In the genomic region with DNA sequence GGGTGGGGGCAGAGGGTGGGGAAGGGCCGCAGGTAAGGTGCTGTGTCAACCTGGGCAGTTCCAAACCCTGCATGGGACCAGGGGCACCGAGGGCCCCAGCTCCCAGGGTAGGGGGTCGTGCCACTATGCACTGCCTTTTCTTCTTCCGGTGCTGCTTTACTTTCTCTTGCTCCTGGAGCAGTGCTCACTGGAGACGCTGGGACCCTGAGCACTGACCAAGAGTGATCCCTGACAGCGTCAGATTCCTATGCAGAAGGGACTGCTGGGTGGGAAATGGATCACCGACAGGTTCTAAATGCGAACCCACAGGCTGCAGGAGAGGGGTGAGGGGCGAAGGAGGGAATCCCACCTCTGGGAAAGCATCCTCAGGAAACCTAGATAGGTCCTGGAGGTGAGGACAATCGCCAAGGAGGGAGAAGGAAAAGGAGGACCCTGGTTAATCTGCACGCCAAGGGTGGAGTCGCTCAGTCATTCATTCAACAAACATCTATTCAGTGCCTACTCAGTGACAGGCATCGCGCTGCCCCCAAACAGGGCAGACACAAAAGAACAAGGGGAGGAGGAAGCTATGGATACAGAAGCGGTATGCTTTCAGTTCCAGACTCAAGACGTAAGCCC, we compare ENCODE assay signal across 8 cellular contexts.
DNase-seq lines count a peak whose midpoint lies in the region; ATAC-seq and TF ChIP-seq lines count a peak whose summit lies in the region.

No MANE protein-coding gene starts in this region.

- H3K27me3 Mint-ChIP-seq in endodermal cell (ENCODE audit: insufficient read depth), result peaks cover 49% of the 10 kb centered on the region

- peaks cover 22% of the 10 kb centered on the region for H3K4me1 Mint-ChIP-seq in endodermal cell

- H3K79me1 ChIP-seq in trophoblast cell (ENCODE audit: low read length), result no peaks in the 10 kb centered on the region

- DNase-seq in ELR (ENCODE audit: low read depth), result peak; percentile 38
- peak in 1 of 2 experiments; percentile 36 for DNase-seq in PC-9
- no peak for DNase-seq in endodermal cell
- peak in 1 of 2 donors; percentile 19 for DNase-seq in trophoblast cell
- no peak for DNase-seq in NCI-H345 (lab: John Stamatoyannopoulos, UW)
- no peak for DNase-seq in activated CD8-positive, alpha-beta memory T cell treated with anti-CD3 and anti-CD28 coated beads for 24 hours
- DNase-seq in SW 1271 (lab: John Stamatoyannopoulos, UW), result no peak

- H3K4ac ChIP-seq in trophoblast cell (ENCODE audit: low read depth, low read length), result no peak overlapping the region

- TF ChIP-seq CTCF in PC-9 (conservative IDR thresholded peaks at IDR 0.05) (no peak), endodermal cell (conservative IDR thresholded peaks at IDR 0.05) (no peak)

- peak overlapping the region; percentile 74 for H3K4me3 Mint-ChIP-seq in endodermal cell

- no peak overlapping the region for H3K27ac Mint-ChIP-seq in endodermal cell

- peak overlapping the region; percentile 86 for H3K27ac ChIP-seq in PC-9
- no peak overlapping the region for H3K27ac ChIP-seq in endodermal cell (ENCODE audit: low read depth, low read length)
- no peak overlapping the region for H3K27ac ChIP-seq in trophoblast cell (ENCODE audit: low read depth, low read length)

- H3K14ac ChIP-seq in trophoblast cell (ENCODE audit: low read length), result no peak overlapping the region

- H2BK5ac ChIP-seq in trophoblast cell (ENCODE audit: low read depth, low read length, poor library complexity), result no peak overlapping the region

- no peaks in the 10 kb centered on the region for H3K9me3 Mint-ChIP-seq in endodermal cell

- H3K9me3 ChIP-seq in PC-9 (ENCODE audit: insufficient read depth, low read depth) (no peaks in the 10 kb centered on the region; the same call in 1 of the 2 replicates), endodermal cell (ENCODE audit: control insufficient read depth, low read length) (no peaks in the 10 kb centered on the region), trophoblast cell (ENCODE audit: insufficient read depth, low read depth, low read length) (peaks cover 2% of the 10 kb centered on the region)

- no peak overlapping the region for H2AK5ac ChIP-seq in trophoblast cell (ENCODE audit: low read length)

- H3K18ac ChIP-seq in trophoblast cell (ENCODE audit: low read length), result no peak overlapping the region

- H3K4me3 ChIP-seq in PC-9 (peak overlapping the region; percentile 97), endodermal cell (ENCODE audit: low read length) (peak overlapping the region; percentile 82), trophoblast cell (ENCODE audit: low read depth, low read length) (no peak overlapping the region)

- H3K4me1 ChIP-seq in PC-9 (replicated peaks; ENCODE audit: insufficient read depth), result peaks cover 31% of the 10 kb centered on the region
- peaks cover 3% of the 10 kb centered on the region for H3K4me1 ChIP-seq in endodermal cell (ENCODE audit: control insufficient read depth, insufficient read depth, low read length)
- H3K4me1 ChIP-seq in trophoblast cell (ENCODE audit: control insufficient read depth in 1 of 2, insufficient read depth in 2 of 2, low read length in 2 of 2), result peaks cover 5 to 10% of the 10 kb centered on the region in 2 experiments

- H3K79me2 ChIP-seq in PC-9 (ENCODE audit: low read depth) (peaks cover 64% of the 10 kb centered on the region), trophoblast cell (ENCODE audit: control insufficient read depth, insufficient read depth, low read length, poor library complexity) (no peaks in the 10 kb centered on the region)

- H2BK120ac ChIP-seq in trophoblast cell (ENCODE audit: insufficient read depth, low read length, poor library complexity), result no peak overlapping the region

- 36 to 38% methylated on average over 7 to 16 of the region's 16 CpGs for WGBS in endodermal cell (ENCODE audit: insufficient coverage in 1 of 2, insufficient read length in 1 of 2), 2 experiments
- no CpG with 5 or more reads among the region's 16 CpGs for WGBS in trophoblast cell (ENCODE audit: extremely low coverage, insufficient coverage, insufficient read length)

- peak overlapping the region; percentile 38 for H3K23ac ChIP-seq in trophoblast cell (ENCODE audit: low read length)

- H3F3A ChIP-seq in PC-9 (ENCODE audit: insufficient read depth, low read depth), result peaks cover 34% of the 10 kb centered on the region

- no peak overlapping the region for H4K8ac ChIP-seq in trophoblast cell (ENCODE audit: low read depth, low read length)

- CTCF ChIA-PET in PC-9 (lab: Charles Lee), result interaction anchor here (0.6 kb wide), 2 partner anchors 21 to 150 kb away, joined by 3 to 10 read pairs; no protein-coding TSS in a partner anchor

- no peaks in the 10 kb centered on the region for H3K9me2 ChIP-seq in PC-9 (ENCODE audit: insufficient read depth)

- H3K36me3 ChIP-seq in PC-9 (ENCODE audit: low read depth) (0 out of 2 replicates have a peak, but pooled peaks cover 1% of the 10 kb centered on the region), endodermal cell (ENCODE audit: control insufficient read depth, insufficient read depth, low read length) (no peaks in the 10 kb centered on the region), trophoblast cell (ENCODE audit: control insufficient read depth in 1 of 2, insufficient read depth in 2 of 2, low read length in 2 of 2) (no peaks in the 10 kb centered on the region)

- H3K36me3 Mint-ChIP-seq in endodermal cell (ENCODE audit: low read depth), result no peaks in the 10 kb centered on the region

- H4K12ac ChIP-seq in trophoblast cell (ENCODE audit: low read depth, low read length), result no peak overlapping the region

- H3K27me3 ChIP-seq in PC-9 (ENCODE audit: insufficient read depth, low read depth) (no peaks in the 10 kb centered on the region), endodermal cell (ENCODE audit: control insufficient read depth, insufficient read depth, low read length, poor library complexity, severe bottlenecking) (peaks cover 46% of the 10 kb centered on the region), trophoblast cell (ENCODE audit: insufficient read depth, low read length) (peaks cover 19% of the 10 kb centered on the region)

- H4K91ac ChIP-seq in trophoblast cell (ENCODE audit: low read depth, low read length), result no peak overlapping the region

- no peak for ATAC-seq in GM19023 (IDR thresholded peaks at IDR 0.05; ENCODE audit: unreplicated experiment)

- H3K4me2 ChIP-seq in PC-9, result peak overlapping the region; percentile 95
- peak overlapping the region; percentile 95 for H3K4me2 ChIP-seq in trophoblast cell (ENCODE audit: low read length)

- intact Hi-C loops in PC-9 (cut with micrococcal nuclease; ENCODE audit: unreplicated experiment), result loop anchor here (1.0 kb wide), 1 partner anchor 49 kb away; no protein-coding TSS in a partner anchor

- POLR2A ChIA-PET in PC-9 (lab: Charles Lee; ENCODE audit: unreplicated experiment), result interaction anchor here (0.6 kb wide), 1 partner anchor 125 kb away, joined by 8 read pairs; no protein-coding TSS in a partner anchor

- H2BK12ac ChIP-seq in trophoblast cell (ENCODE audit: low read length), result no peak overlapping the region

- no peak overlapping the region; the same call in 1 of the 2 replicates for H2AFZ ChIP-seq in PC-9
- no peak overlapping the region for H2AFZ ChIP-seq in trophoblast cell (ENCODE audit: insufficient read depth, low read length, poor library complexity)

- no TSS peak for BruUV-seq in PC-9 (replicated peaks; lab: Mats Ljungman, UMichigan)

- H3K9ac ChIP-seq in endodermal cell (ENCODE audit: extremely low read depth, low read length, poor library complexity, severe bottlenecking), result no peak overlapping the region
- no peak overlapping the region for H3K9ac ChIP-seq in trophoblast cell (ENCODE audit: low read length)

- H4K20me1 ChIP-seq in PC-9 (ENCODE audit: insufficient read depth), result peaks cover 9% of the 10 kb centered on the region; the same call in 1 of the 2 replicates
